Comparison of ENCODE assay signal across 6 cellular contexts in genomic region chr17:6879576-6879975, GRCh38. TPM values are rescaled to one million over a fixed set of nuclear protein-coding genes. Genes with fewer than 3 reads are reported as not detected.
"Had no signal": no experiment of that assay in that cellular context is flagged by ENCODE, and none has a peak within 500 bp of the region (broad histone marks: within the 10 kb centered on the region; RNA-seq: fewer than 3 reads in every experiment).

No MANE protein-coding gene starts in this region.

RNA-seq across cellular contexts. Expression of gene TEKT1, which starts 48.0 kb away (rescaled TPM):
- total RNA-seq: H4, H7, HepG2, HFFc6, HT1080 had no signal
- polyA plus RNA-seq: HepG2, IgD-negative memory B cell had no signal
